19 cellular contexts compared by ENCODE assay signal in genomic region chr10:78895469-78895868, GRCh38.
DNase-seq lines count a peak whose midpoint lies in the region; ATAC-seq, FAIRE-seq and TF ChIP-seq lines count a peak whose summit lies in the region.
"Had no signal": no experiment of that assay in that cellular context is flagged by ENCODE, and none has a peak within 500 bp of the region (broad histone marks: within the 10 kb centered on the region; RNA-seq: fewer than 3 reads in every experiment).

No MANE protein-coding gene starts in this region.

- no peaks in the 10 kb centered on the region for H3K27me3 ChIP-seq in bronchial epithelial cell (ENCODE audit: control insufficient read depth, insufficient read depth, low read length)
- no peaks in the 10 kb centered on the region for H3K27me3 ChIP-seq in Peyer's patch
- no peaks in the 10 kb centered on the region for H3K27me3 ChIP-seq in uterus

- no peak overlapping the region for H3K4me3 ChIP-seq in bronchial epithelial cell (ENCODE audit: low read depth, low read length)
- H3K4me3 ChIP-seq in lower leg skin (ENCODE audit: low read depth, poor library complexity, severe bottlenecking) = no peak overlapping the region
- H3K4me3 ChIP-seq in Peyer's patch = no peak overlapping the region
- H3K4me3 ChIP-seq in uterus = no peak overlapping the region
- H3K4me3 ChIP-seq: HAP-1 had no signal

- 89 to 95% methylated on average over 8 of the region's 8 CpGs for WGBS in lower leg skin, 2 donors

- DNase-seq in stimulated activated naive CD8-positive, alpha-beta T cell treated with anti-CD3 and anti-CD28 coated beads, Interleukin-15, Interleukin-2, amounts not matched to agents 100 U/mL and 50 U/mL, for 24 hours = no peak
- DNase-seq in stimulated activated naive CD8-positive, alpha-beta T cell treated with anti-CD3 and anti-CD28 coated beads, Interleukin-15, amount 100 ng/mL, for 72 hours = no peak
- DNase-seq in bronchial epithelial cell (ENCODE audit: low read depth) (no peak), lower leg skin (ENCODE audit: low spot score in 2 of 2) (peak; percentile 11 to 74), Peyer's patch (no peak), uterus (no peak)
- DNase-seq: C1 segment of cervical spinal cord; DND-41; NCI-H1092 treated with DMSO at 0.1 percent for 48 hours; NCI-H2029 treated with DMSO at 0.1 percent for 48 hours; NCI-H2171 treated with DMSO at 0.1 percent for 48 hours; NCI-H446 treated with DMSO at 0.1 percent for 48 hours; NK-92 treated with Interleukin-12 subunit alpha and Interleukin-12 subunit beta, amount 100 ng/mL, for 24 hours; Right ventricle myocardium superior had no signal

- TF ChIP-seq POLR2A in lower leg skin (IDR thresholded peaks at IDR 0.05) (no peak), Peyer's patch (IDR thresholded peaks at IDR 0.05) (no peak), uterus (IDR thresholded peaks at IDR 0.05) (no peak)

- no peaks in the 10 kb centered on the region for H3K36me3 ChIP-seq in bronchial epithelial cell (ENCODE audit: control insufficient read depth, insufficient read depth, low read length)
- no peaks in the 10 kb centered on the region for H3K36me3 ChIP-seq in Peyer's patch
- H3K36me3 ChIP-seq in uterus = no peaks in the 10 kb centered on the region
- H3K36me3 ChIP-seq: HAP-1 had no signal

- no peak overlapping the region for H3K27ac Mint-ChIP-seq in stimulated activated naive CD8-positive, alpha-beta T cell treated with anti-CD3 and anti-CD28 coated beads, Interleukin-15, amount 100 ng/mL, for 72 hours

- intact Hi-C loops in lower leg skin (cut with DNase I; ENCODE audit: low total_unique reads) (no loop called here), uterus (cut with DNase I; ENCODE audit: low total_unique reads) (no loop called here)

- peaks cover 15% of the 10 kb centered on the region for H3K4me1 Mint-ChIP-seq in stimulated activated naive CD8-positive, alpha-beta T cell treated with anti-CD3 and anti-CD28 coated beads, Interleukin-15, amount 100 ng/mL, for 72 hours

- FAIRE-seq in bronchial epithelial cell (lab: Jason Lieb, UNC) = peak; percentile 55
- FAIRE-seq: D721Med, RCC 7860 had no signal

- no peaks in the 10 kb centered on the region for H3K9me3 Mint-ChIP-seq in stimulated activated naive CD8-positive, alpha-beta T cell treated with anti-CD3 and anti-CD28 coated beads, Interleukin-15, amount 100 ng/mL, for 72 hours

- H3K4me1 ChIP-seq in Peyer's patch = peaks cover 0 to 5% (median 0%) of the 10 kb centered on the region in 4 donors
- H3K4me1 ChIP-seq in uterus = no peaks in the 10 kb centered on the region
- H3K4me1 ChIP-seq: HAP-1 had no signal

- H3K27ac ChIP-seq in Peyer's patch (no peak overlapping the region), uterus (no peak overlapping the region)

- ATAC-seq in stimulated activated naive CD8-positive, alpha-beta T cell treated with anti-CD3 and anti-CD28 coated beads, Interleukin-15, Interleukin-2, amounts not matched to agents 100 U/mL and 50 U/mL, for 24 hours = peak; percentile 10
- ATAC-seq in stimulated activated naive CD8-positive, alpha-beta T cell treated with anti-CD3 and anti-CD28 coated beads, Interleukin-15, amount 100 ng/mL, for 72 hours = no peak
- no peak for ATAC-seq in GM21717 (IDR thresholded peaks at IDR 0.05; ENCODE audit: unreplicated experiment)
- ATAC-seq in HG03457 (IDR thresholded peaks at IDR 0.05; ENCODE audit: unreplicated experiment) = no peak

- TF ChIP-seq CTCF in bronchial epithelial cell (IDR thresholded peaks at IDR 0.05; ENCODE audit: insufficient read depth, low read length, severe bottlenecking) (no peak), lower leg skin (IDR thresholded peaks at IDR 0.05) (no peak), Peyer's patch (IDR thresholded peaks at IDR 0.05) (no peak), uterus (IDR thresholded peaks at IDR 0.05) (no peak)

- H3K27me3 Mint-ChIP-seq in stimulated activated naive CD8-positive, alpha-beta T cell treated with anti-CD3 and anti-CD28 coated beads, Interleukin-15, amount 100 ng/mL, for 72 hours = no peaks in the 10 kb centered on the region

- H3K4me3 Mint-ChIP-seq in stimulated activated naive CD8-positive, alpha-beta T cell treated with anti-CD3 and anti-CD28 coated beads, Interleukin-15, amount 100 ng/mL, for 72 hours = no peak overlapping the region

- H3K9me3 ChIP-seq in Peyer's patch = no peaks in the 10 kb centered on the region
- H3K9me3 ChIP-seq in uterus = no peaks in the 10 kb centered on the region
- H3K9me3 ChIP-seq: HAP-1 had no signal

Comparison
In these comparisons a context has a peak if more than half of its experiments do, and no peak if none do; other contexts are left out.
1. DNase-seq: peak in lower leg skin (2 of 2); none in stimulated activated naive CD8-positive, alpha-beta T cell treated with anti-CD3 and anti-CD28 coated beads, Interleukin-15, Interleukin-2, amounts not matched to agents 100 U/mL and 50 U/mL, for 24 hours (single experiment), stimulated activated naive CD8-positive, alpha-beta T cell treated with anti-CD3 and anti-CD28 coated beads, Interleukin-15, amount 100 ng/mL, for 72 hours (0 of 2), bronchial epithelial cell (single experiment), Peyer's patch (0 of 3) and uterus (0 of 2).